Comparison of ENCODE assay signal across 9 cellular contexts in genomic region chr1:91731815-91732214, GRCh38.
DNase-seq lines count a peak whose midpoint lies in the region; ATAC-seq and TF ChIP-seq lines count a peak whose summit lies in the region.
"Had no signal": no experiment of that assay in that cellular context is flagged by ENCODE, and none has a peak within 500 bp of the region (broad histone marks: within the 10 kb centered on the region; RNA-seq: fewer than 3 reads in every experiment).

No MANE protein-coding gene starts in this region.

- ATAC-seq in effector memory CD8-positive, alpha-beta T cell (replicated peaks): peak; percentile 51
- ATAC-seq in HG03460 (IDR thresholded peaks at IDR 0.05; ENCODE audit: unreplicated experiment): no peak

- H3K36me3 Mint-ChIP-seq in effector memory CD8-positive, alpha-beta T cell (ENCODE audit: insufficient read depth): peaks cover 42% of the 10 kb centered on the region

- DNase-seq in EL (peak; percentile 60), T-helper 2 cell (peak in 4 of 5 experiments; percentile 12 to 63 (median 48)), DMS153 treated with DMSO at 0.1 percent for 48 hours (lab: John Stamatoyannopoulos, UW; ENCODE audit: unreplicated experiment) (no peak), NCI-H2029 treated with DMSO at 0.1 percent for 48 hours (lab: John Stamatoyannopoulos, UW) (no peak), GM13977 (ENCODE audit: low spot score) (no peak)
- DNase-seq in effector memory CD8-positive, alpha-beta T cell: peak in 2 of 3 experiments; percentile 13 to 21
- peak; percentile 55 to 64 (median 55) for DNase-seq in stimulated activated CD4-positive, alpha-beta T cell treated with anti-CD3 and anti-CD28 coated beads, Interleukin-12 subunit alpha, Interleukin-12 subunit beta, amount 100 ng/mL, for 48 hours (ENCODE audit: low read depth in 2 of 3, low spot score in 1 of 3)
- DNase-seq: hippocampal formation had no signal

- H3K4me3 Mint-ChIP-seq in effector memory CD8-positive, alpha-beta T cell: peak overlapping the region; percentile 46 to 75

- TF ChIP-seq CTCF in GM13977 (IDR thresholded peaks at IDR 0.05; ENCODE audit: extremely low read depth, insufficient read depth, missing control alignments): no peak

- H3K27ac Mint-ChIP-seq in effector memory CD8-positive, alpha-beta T cell: peak overlapping the region; percentile 82 to 90

- peaks cover 54 to 63% of the 10 kb centered on the region in 2 donors for H3K4me1 Mint-ChIP-seq in effector memory CD8-positive, alpha-beta T cell (ENCODE audit: low read depth in 2 of 2)

- in situ Hi-C loops in GM13977 (cut with MboI; ENCODE audit: low pct_unique_long_range_greater_than_20kb, low sequenced_read_pairs, unreplicated experiment): no loop called here

- H3K27me3 Mint-ChIP-seq in effector memory CD8-positive, alpha-beta T cell: no peaks in the 10 kb centered on the region

- no peaks in the 10 kb centered on the region for H3K9me3 Mint-ChIP-seq in effector memory CD8-positive, alpha-beta T cell

Comparison
In these comparisons a context has a peak if more than half of its experiments do, and no peak if none do; other contexts are left out.
1. DNase-seq: peak in EL (single experiment), T-helper 2 cell (4 of 5), effector memory CD8-positive, alpha-beta T cell (2 of 3) and stimulated activated CD4-positive, alpha-beta T cell treated with anti-CD3 and anti-CD28 coated beads, Interleukin-12 subunit alpha, Interleukin-12 subunit beta, amount 100 ng/mL, for 48 hours (3 of 3); none in DMS153 treated with DMSO at 0.1 percent for 48 hours (single experiment), NCI-H2029 treated with DMSO at 0.1 percent for 48 hours (single experiment) and GM13977 (single experiment).